ENCODE assay signal across 19 cellular contexts in genomic region chr9:14373319-14373632, GRCh38. TPM values are rescaled to one million over a fixed set of nuclear protein-coding genes. Genes with fewer than 3 reads are reported as not detected.
A peak's percentile ranks its signal among the peaks of the same experiment; 100 is the strongest.
DNase-seq lines count a peak whose midpoint lies in the region; ATAC-seq, FAIRE-seq and TF ChIP-seq lines count a peak whose summit lies in the region.
"Had no signal": no experiment of that assay in that cellular context is flagged by ENCODE, and none has a peak within 500 bp of the region (broad histone marks: within the 10 kb centered on the region; RNA-seq: fewer than 3 reads in every experiment).

No MANE protein-coding gene starts in this region.

- H3K4me1 Mint-ChIP-seq in chondrocyte (ENCODE audit: low read depth), result peaks cover 27% of the 10 kb centered on the region
- H3K4me1 Mint-ChIP-seq in activated CD4-positive, alpha-beta T cell treated with anti-CD3 and anti-CD28 coated beads for 36 hours, result no peaks in the 10 kb centered on the region
- H3K4me1 Mint-ChIP-seq: central memory CD8-positive, alpha-beta T cell had no signal

- no peaks in the 10 kb centered on the region for H3K27me3 Mint-ChIP-seq in chondrocyte (ENCODE audit: low read depth)
- H3K27me3 Mint-ChIP-seq in activated CD4-positive, alpha-beta T cell treated with anti-CD3 and anti-CD28 coated beads for 36 hours, result peaks cover 8% of the 10 kb centered on the region

- FAIRE-seq in keratinocyte (lab: Jason Lieb, UNC), result no peak
- FAIRE-seq: endometrium had no signal

- no peak overlapping the region for H3K4me3 ChIP-seq in RWPE2 (ENCODE audit: severe bottlenecking)
- no peak overlapping the region for H3K4me3 ChIP-seq in keratinocyte (ENCODE audit: control insufficient read depth in 2 of 3, extremely low read depth in 1 of 3, insufficient read depth in 2 of 3, low read depth in 1 of 3, low read length in 3 of 3)
- no peak overlapping the region for H3K4me3 ChIP-seq in smooth muscle cell
- H3K4me3 ChIP-seq: BLaER1 treated with 17β-estradiol and CSF1 and Interleukin-3, amounts not matched to agents 10 nM and 100 nM had no signal

- no peak for ATAC-seq in RWPE2 (ENCODE audit: low read depth)
- ATAC-seq in activated CD4-positive, alpha-beta T cell treated with anti-CD3 and anti-CD28 coated beads for 36 hours, result no peak
- ATAC-seq in activated naive CD4-positive, alpha-beta T cell treated with anti-CD3 and anti-CD28 coated beads, Interleukin-2, amount 50 U/mL, for 72 hours, result no peak

- peak overlapping the region; percentile 79 for H3K27ac ChIP-seq in RWPE2 (ENCODE audit: poor library complexity, severe bottlenecking)
- H3K27ac ChIP-seq in keratinocyte (ENCODE audit: control insufficient read depth, insufficient read depth, low read length), result no peak overlapping the region
- no peak overlapping the region for H3K27ac ChIP-seq in smooth muscle cell (ENCODE audit: low read depth)
- H3K27ac ChIP-seq: BLaER1 treated with 17β-estradiol and CSF1 and Interleukin-3, amounts not matched to agents 10 nM and 100 nM; neutrophil; RWPE1 had no signal

- no peaks in the 10 kb centered on the region for H4K20me1 ChIP-seq in keratinocyte (ENCODE audit: control insufficient read depth, extremely low read depth, insufficient read depth, low read length)
- H4K20me1 ChIP-seq in smooth muscle cell (ENCODE audit: low read depth), result no peaks in the 10 kb centered on the region
- H4K20me1 ChIP-seq: BLaER1 treated with 17β-estradiol and CSF1 and Interleukin-3, amounts not matched to agents 10 nM and 100 nM had no signal

- H3K79me2 ChIP-seq in keratinocyte (ENCODE audit: control insufficient read depth, insufficient read depth, low read length) (no peaks in the 10 kb centered on the region), smooth muscle cell (ENCODE audit: low read depth) (no peaks in the 10 kb centered on the region)

- peaks cover 21% of the 10 kb centered on the region for H3K4me1 ChIP-seq in RWPE2 (ENCODE audit: insufficient read depth, poor library complexity, severe bottlenecking)
- peaks cover 22% of the 10 kb centered on the region for H3K4me1 ChIP-seq in keratinocyte (ENCODE audit: control insufficient read depth, extremely low read depth, insufficient read depth, low read length)
- peaks cover 8% of the 10 kb centered on the region for H3K4me1 ChIP-seq in smooth muscle cell (ENCODE audit: low read depth)
- H3K4me1 ChIP-seq: BLaER1 treated with 17β-estradiol and CSF1 and Interleukin-3, amounts not matched to agents 10 nM and 100 nM had no signal

- no peak overlapping the region for H3K9ac ChIP-seq in keratinocyte (ENCODE audit: control insufficient read depth, extremely low read depth, insufficient read depth, low read length)
- H3K9ac ChIP-seq in smooth muscle cell (ENCODE audit: low read depth), result no peak overlapping the region
- H3K9ac ChIP-seq: BLaER1 treated with 17β-estradiol and CSF1 and Interleukin-3, amounts not matched to agents 10 nM and 100 nM had no signal

- POLR2A ChIA-PET in activated CD4-positive, alpha-beta T cell treated with anti-CD3 and anti-CD28 coated beads for 36 hours (lab: Charles Lee), result no interaction called here

- CTCF ChIA-PET in activated CD4-positive, alpha-beta T cell treated with anti-CD3 and anti-CD28 coated beads for 36 hours (lab: Charles Lee), result interaction anchor here (0.8 kb wide), 1 partner anchor 1218 kb away, joined by 3 read pairs; no protein-coding TSS in a partner anchor

- peak overlapping the region; percentile 74 for H3K27ac Mint-ChIP-seq in chondrocyte (ENCODE audit: unreplicated experiment)
- no peak overlapping the region for H3K27ac Mint-ChIP-seq in activated CD4-positive, alpha-beta T cell treated with anti-CD3 and anti-CD28 coated beads for 36 hours
- no peak overlapping the region for H3K27ac Mint-ChIP-seq in activated naive CD4-positive, alpha-beta T cell treated with anti-CD3 and anti-CD28 coated beads, Interleukin-2, amount 50 U/mL, for 72 hours
- H3K27ac Mint-ChIP-seq: T-helper 2 cell treated with Interferon-gamma antibody and Interleukin-4, amounts not matched to agents 5 μg/mL and 100 μg/mL, for 36 hours had no signal

- dilution Hi-C loops in keratinocyte (cut with MboI; ENCODE audit: extremely low pct_ligation_motif_present, low sequenced_read_pairs), result no loop called here

- DNase-seq in RWPE2 (ENCODE audit: low spot score), result no peak
- no peak for DNase-seq in chondrocyte (ENCODE audit: low spot score)
- no peak for DNase-seq in keratinocyte (ENCODE audit: low read depth, low spot score)
- DNase-seq in smooth muscle cell (lab: John Stamatoyannopoulos, UW; ENCODE audit: unreplicated experiment), result no peak
- DNase-seq in activated CD4-positive, alpha-beta T cell treated with anti-CD3 and anti-CD28 coated beads for 4 hours, result no peak
- DNase-seq in activated CD4-positive, alpha-beta T cell treated with anti-CD3 and anti-CD28 coated beads for 36 hours, result no peak
- no peak for DNase-seq in COR-L47 (lab: John Stamatoyannopoulos, UW)
- DNase-seq in activated naive CD4-positive, alpha-beta T cell treated with anti-CD3 and anti-CD28 coated beads, Interleukin-2, amount 50 U/mL, for 72 hours (ENCODE audit: low spot score in 2 of 2), result no peak
- DNase-seq: activated naive CD4-positive, alpha-beta T cell treated with anti-CD3 and anti-CD28 coated beads, Interleukin-2, amount 50 U/mL, for 16 hours; activated T-cell treated with anti-CD3 and anti-CD28 coated beads for 4 hours; NCI-H2107; NCI-H774; stimulated activated naive CD4-positive, alpha-beta T cell had no signal

- peaks cover 2% of the 10 kb centered on the region for H3K9me1 ChIP-seq in keratinocyte (ENCODE audit: control insufficient read depth, extremely low read depth, insufficient read depth, low read length)

- TF ChIP-seq CTCF in RWPE2 (IDR thresholded peaks at IDR 0.05; ENCODE audit: poor library complexity, severe bottlenecking) (no peak), chondrocyte (IDR thresholded peaks at IDR 0.05) (no peak), keratinocyte (optimal IDR thresholded peaks at IDR 0.05 in 1 of 3, IDR thresholded peaks at IDR 0.05 in 1 of 3, conservative IDR thresholded peaks at IDR 0.05 in 1 of 3; ENCODE audit: extremely low read depth in 1 of 3, insufficient read depth in 2 of 3, low read length in 3 of 3) (no peak), smooth muscle cell (IDR thresholded peaks at IDR 0.05; ENCODE audit: borderline replicate concordance, insufficient read depth, poor library complexity, severe bottlenecking) (no peak)

- H3K36me3 ChIP-seq in RWPE2 (ENCODE audit: low read depth) (no peaks in the 10 kb centered on the region), keratinocyte (ENCODE audit: control insufficient read depth in 2 of 2, extremely low read depth in 1 of 2, insufficient read depth in 2 of 2, low read length in 2 of 2) (no peaks in the 10 kb centered on the region), smooth muscle cell (ENCODE audit: low read depth) (no peaks in the 10 kb centered on the region)
- H3K36me3 ChIP-seq: BLaER1 treated with 17β-estradiol and CSF1 and Interleukin-3, amounts not matched to agents 10 nM and 100 nM; neutrophil had no signal

- no peaks in the 10 kb centered on the region for H3F3A ChIP-seq in smooth muscle cell (ENCODE audit: low read depth)

- H3K27me3 ChIP-seq in RWPE2 (ENCODE audit: insufficient read depth, poor library complexity, severe bottlenecking) (no peaks in the 10 kb centered on the region), keratinocyte (ENCODE audit: control insufficient read depth, extremely low read depth, insufficient read depth, low read length) (no peaks in the 10 kb centered on the region), smooth muscle cell (ENCODE audit: low read depth) (no peaks in the 10 kb centered on the region)
- H3K27me3 ChIP-seq: BLaER1 treated with 17β-estradiol and CSF1 and Interleukin-3, amounts not matched to agents 10 nM and 100 nM; neutrophil had no signal

- no peaks in the 10 kb centered on the region for H3K36me3 Mint-ChIP-seq in chondrocyte (ENCODE audit: low read depth)
- H3K36me3 Mint-ChIP-seq in activated CD4-positive, alpha-beta T cell treated with anti-CD3 and anti-CD28 coated beads for 36 hours (ENCODE audit: low read depth), result no peaks in the 10 kb centered on the region
- no peaks in the 10 kb centered on the region for H3K36me3 Mint-ChIP-seq in activated naive CD4-positive, alpha-beta T cell treated with anti-CD3 and anti-CD28 coated beads, Interleukin-2, amount 50 U/mL, for 72 hours

- peak overlapping the region; percentile 76 for H3K4me2 ChIP-seq in keratinocyte (ENCODE audit: control insufficient read depth, extremely low read depth, insufficient read depth, low read depth, low read length)
- peak overlapping the region; percentile 60 for H3K4me2 ChIP-seq in smooth muscle cell
- H3K4me2 ChIP-seq: BLaER1 treated with 17β-estradiol and CSF1 and Interleukin-3, amounts not matched to agents 10 nM and 100 nM had no signal

- intact Hi-C loops in activated CD4-positive, alpha-beta T cell treated with anti-CD3 and anti-CD28 coated beads for 36 hours (cut with DNase I, micrococcal nuclease), result no loop called here

- H2AFZ ChIP-seq in keratinocyte (ENCODE audit: control insufficient read depth, low read length) (no peak overlapping the region), smooth muscle cell (ENCODE audit: low read depth) (no peak overlapping the region)

- no peak overlapping the region for H3K4me3 Mint-ChIP-seq in chondrocyte (ENCODE audit: unreplicated experiment)
- no peak overlapping the region for H3K4me3 Mint-ChIP-seq in activated CD4-positive, alpha-beta T cell treated with anti-CD3 and anti-CD28 coated beads for 36 hours
- H3K4me3 Mint-ChIP-seq: central memory CD8-positive, alpha-beta T cell; T-helper 2 cell treated with Interferon-gamma antibody and Interleukin-4, amounts not matched to agents 5 μg/mL and 100 μg/mL, for 36 hours had no signal

- H3K9me3 ChIP-seq in RWPE2 (ENCODE audit: severe bottlenecking), result no peaks in the 10 kb centered on the region
- H3K9me3 ChIP-seq in keratinocyte (ENCODE audit: control insufficient read depth, low read depth, low read length), result no peaks in the 10 kb centered on the region
- H3K9me3 ChIP-seq in smooth muscle cell (replicated peaks; ENCODE audit: low read depth), result no peaks in the 10 kb centered on the region
- H3K9me3 ChIP-seq: neutrophil had no signal

- no peaks in the 10 kb centered on the region for H3K9me3 Mint-ChIP-seq in chondrocyte (ENCODE audit: low read depth)
- H3K9me3 Mint-ChIP-seq in activated CD4-positive, alpha-beta T cell treated with anti-CD3 and anti-CD28 coated beads for 36 hours (ENCODE audit: low read depth), result no peaks in the 10 kb centered on the region
- peaks cover 0 to 7% of the 10 kb centered on the region in 2 donors for H3K9me3 Mint-ChIP-seq in activated naive CD4-positive, alpha-beta T cell treated with anti-CD3 and anti-CD28 coated beads, Interleukin-2, amount 50 U/mL, for 72 hours
- H3K9me3 Mint-ChIP-seq: central memory CD8-positive, alpha-beta T cell; T-helper 2 cell treated with Interferon-gamma antibody and Interleukin-4, amounts not matched to agents 5 μg/mL and 100 μg/mL, for 36 hours had no signal

RNA-seq across cellular contexts. Expression of gene NFIB, which starts 59.3 kb away (rescaled TPM):
- 28.2 to 66.3 TPM (median 63.1 TPM) in 3 replicates for total RNA-seq in chondrocyte
- polyA plus RNA-seq in keratinocyte, result 3.6 to 23.1 TPM (median 8.9 TPM) in 3 replicates
- 12.3 TPM for polyA plus RNA-seq in keratinocyte (2011; ENCODE audit: low read depth)
- 7.3 and 10.7 TPM in 2 replicates for polyA plus RNA-seq in keratinocyte (2011; cell fraction: cytosol; rRNA removed)
- polyA plus RNA-seq in keratinocyte (2011; cell fraction: nucleus; rRNA removed), result 25.9 and 27.8 TPM in 2 replicates
- 9.5 and 16.1 TPM in 2 replicates for polyA plus RNA-seq in keratinocyte (2012; ENCODE audit: low replicate concordance)
- polyA minus RNA-seq in keratinocyte, result 18.4 to 56.7 TPM (median 39.1 TPM) in 3 replicates
- 9.4 TPM for polyA minus RNA-seq in keratinocyte (2011; cell fraction: cytosol; rRNA and poly(A)+ RNA removed)
- 19.2 and 58.1 TPM in 2 replicates for polyA minus RNA-seq in keratinocyte (2011; cell fraction: nucleus; rRNA and poly(A)+ RNA removed)
- 1.7 and 2.3 TPM in 2 replicates for total RNA-seq in smooth muscle cell
- 0.58 and 0.93 TPM in 2 replicates for polyA plus RNA-seq in smooth muscle cell
- not detected for total RNA-seq in activated CD4-positive, alpha-beta T cell treated with anti-CD3 and anti-CD28 coated beads for 36 hours
- not detected for total RNA-seq in activated naive CD4-positive, alpha-beta T cell treated with anti-CD3 and anti-CD28 coated beads, Interleukin-2, amount 50 U/mL, for 72 hours
